Comparison of ENCODE assay signal across 1 cellular context in the genomic region with DNA sequence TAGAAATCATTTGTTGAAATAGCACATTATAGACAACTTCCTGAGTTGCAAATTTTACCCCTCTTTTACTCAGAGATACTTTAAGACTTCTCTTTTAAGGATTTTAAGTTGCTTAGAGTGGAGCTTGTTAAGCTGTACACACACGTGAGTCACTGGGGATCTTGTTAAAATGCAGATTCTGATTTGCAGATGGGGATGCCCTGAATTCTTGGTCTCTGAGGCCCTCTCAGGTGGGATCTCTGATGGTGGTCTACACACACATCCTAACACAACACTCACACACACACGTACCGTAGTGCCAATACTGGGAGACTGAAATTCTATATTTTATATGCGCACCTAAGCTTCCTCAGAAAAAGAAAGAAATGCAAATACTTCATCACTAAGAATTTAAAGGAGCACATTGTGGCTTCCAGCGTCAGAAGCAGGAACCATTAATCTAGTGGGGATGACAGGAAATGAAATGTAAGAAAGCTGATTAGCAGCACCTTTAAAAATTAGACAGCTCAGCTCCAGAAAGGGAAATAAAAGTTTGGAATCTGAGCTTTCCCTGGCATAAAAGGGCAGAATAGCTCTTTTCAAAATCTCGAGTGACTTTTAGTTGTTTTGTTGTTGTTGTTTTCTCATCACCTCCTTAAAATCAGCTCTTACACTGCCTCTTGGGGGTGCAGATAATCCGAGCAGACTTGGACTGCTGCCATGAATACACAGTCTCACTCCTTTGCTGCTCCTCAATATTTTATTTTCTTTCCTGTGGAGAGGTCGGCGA.
TF ChIP-seq lines count a peak whose summit lies in the region.

No MANE protein-coding gene starts in this region.

TF ChIP-seq in WTC11, 78 proteins besides CTCF, POLR2A, EP300 and RAD21:
- TF ChIP-seq TCF7 (CRISPR knock-in tag; IDR thresholded peaks at IDR 0.05; ENCODE audit: low read depth), result no peak
- no peak for TF ChIP-seq ZNF416 (CRISPR knock-in tag; IDR thresholded peaks at IDR 0.05)
- TF ChIP-seq, protein P1, sequence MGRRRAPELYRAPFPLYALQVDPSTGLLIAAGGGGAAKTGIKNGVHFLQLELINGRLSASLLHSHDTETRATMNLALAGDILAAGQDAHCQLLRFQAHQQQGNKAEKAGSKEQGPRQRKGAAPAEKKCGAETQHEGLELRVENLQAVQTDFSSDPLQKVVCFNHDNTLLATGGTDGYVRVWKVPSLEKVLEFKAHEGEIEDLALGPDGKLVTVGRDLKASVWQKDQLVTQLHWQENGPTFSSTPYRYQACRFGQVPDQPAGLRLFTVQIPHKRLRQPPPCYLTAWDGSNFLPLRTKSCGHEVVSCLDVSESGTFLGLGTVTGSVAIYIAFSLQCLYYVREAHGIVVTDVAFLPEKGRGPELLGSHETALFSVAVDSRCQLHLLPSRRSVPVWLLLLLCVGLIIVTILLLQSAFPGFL (CRISPR knock-in tag; IDR thresholded peaks at IDR 0.05; ENCODE audit: borderline replicate concordance), result no peak
- TF ChIP-seq NR3C1 (CRISPR knock-in tag; conservative IDR thresholded peaks at IDR 0.05; ENCODE audit: low read depth), result no peak
- TF ChIP-seq, protein P2, sequence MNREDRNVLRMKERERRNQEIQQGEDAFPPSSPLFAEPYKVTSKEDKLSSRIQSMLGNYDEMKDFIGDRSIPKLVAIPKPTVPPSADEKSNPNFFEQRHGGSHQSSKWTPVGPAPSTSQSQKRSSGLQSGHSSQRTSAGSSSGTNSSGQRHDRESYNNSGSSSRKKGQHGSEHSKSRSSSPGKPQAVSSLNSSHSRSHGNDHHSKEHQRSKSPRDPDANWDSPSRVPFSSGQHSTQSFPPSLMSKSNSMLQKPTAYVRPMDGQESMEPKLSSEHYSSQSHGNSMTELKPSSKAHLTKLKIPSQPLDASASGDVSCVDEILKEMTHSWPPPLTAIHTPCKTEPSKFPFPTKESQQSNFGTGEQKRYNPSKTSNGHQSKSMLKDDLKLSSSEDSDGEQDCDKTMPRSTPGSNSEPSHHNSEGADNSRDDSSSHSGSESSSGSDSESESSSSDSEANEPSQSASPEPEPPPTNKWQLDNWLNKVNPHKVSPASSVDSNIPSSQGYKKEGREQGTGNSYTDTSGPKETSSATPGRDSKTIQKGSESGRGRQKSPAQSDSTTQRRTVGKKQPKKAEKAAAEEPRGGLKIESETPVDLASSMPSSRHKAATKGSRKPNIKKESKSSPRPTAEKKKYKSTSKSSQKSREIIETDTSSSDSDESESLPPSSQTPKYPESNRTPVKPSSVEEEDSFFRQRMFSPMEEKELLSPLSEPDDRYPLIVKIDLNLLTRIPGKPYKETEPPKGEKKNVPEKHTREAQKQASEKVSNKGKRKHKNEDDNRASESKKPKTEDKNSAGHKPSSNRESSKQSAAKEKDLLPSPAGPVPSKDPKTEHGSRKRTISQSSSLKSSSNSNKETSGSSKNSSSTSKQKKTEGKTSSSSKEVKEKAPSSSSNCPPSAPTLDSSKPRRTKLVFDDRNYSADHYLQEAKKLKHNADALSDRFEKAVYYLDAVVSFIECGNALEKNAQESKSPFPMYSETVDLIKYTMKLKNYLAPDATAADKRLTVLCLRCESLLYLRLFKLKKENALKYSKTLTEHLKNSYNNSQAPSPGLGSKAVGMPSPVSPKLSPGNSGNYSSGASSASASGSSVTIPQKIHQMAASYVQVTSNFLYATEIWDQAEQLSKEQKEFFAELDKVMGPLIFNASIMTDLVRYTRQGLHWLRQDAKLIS (CRISPR knock-in tag; IDR thresholded peaks at IDR 0.05; ENCODE audit: borderline replicate concordance), result no peak
- TF ChIP-seq, protein P3, sequence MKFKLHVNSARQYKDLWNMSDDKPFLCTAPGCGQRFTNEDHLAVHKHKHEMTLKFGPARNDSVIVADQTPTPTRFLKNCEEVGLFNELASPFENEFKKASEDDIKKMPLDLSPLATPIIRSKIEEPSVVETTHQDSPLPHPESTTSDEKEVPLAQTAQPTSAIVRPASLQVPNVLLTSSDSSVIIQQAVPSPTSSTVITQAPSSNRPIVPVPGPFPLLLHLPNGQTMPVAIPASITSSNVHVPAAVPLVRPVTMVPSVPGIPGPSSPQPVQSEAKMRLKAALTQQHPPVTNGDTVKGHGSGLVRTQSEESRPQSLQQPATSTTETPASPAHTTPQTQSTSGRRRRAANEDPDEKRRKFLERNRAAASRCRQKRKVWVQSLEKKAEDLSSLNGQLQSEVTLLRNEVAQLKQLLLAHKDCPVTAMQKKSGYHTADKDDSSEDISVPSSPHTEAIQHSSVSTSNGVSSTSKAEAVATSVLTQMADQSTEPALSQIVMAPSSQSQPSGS (CRISPR knock-in tag; IDR thresholded peaks at IDR 0.05; ENCODE audit: borderline replicate concordance, low read depth), result no peak
- TF ChIP-seq SP1 (CRISPR knock-in tag; conservative IDR thresholded peaks at IDR 0.05), result no peak
- TF ChIP-seq, protein P4, sequence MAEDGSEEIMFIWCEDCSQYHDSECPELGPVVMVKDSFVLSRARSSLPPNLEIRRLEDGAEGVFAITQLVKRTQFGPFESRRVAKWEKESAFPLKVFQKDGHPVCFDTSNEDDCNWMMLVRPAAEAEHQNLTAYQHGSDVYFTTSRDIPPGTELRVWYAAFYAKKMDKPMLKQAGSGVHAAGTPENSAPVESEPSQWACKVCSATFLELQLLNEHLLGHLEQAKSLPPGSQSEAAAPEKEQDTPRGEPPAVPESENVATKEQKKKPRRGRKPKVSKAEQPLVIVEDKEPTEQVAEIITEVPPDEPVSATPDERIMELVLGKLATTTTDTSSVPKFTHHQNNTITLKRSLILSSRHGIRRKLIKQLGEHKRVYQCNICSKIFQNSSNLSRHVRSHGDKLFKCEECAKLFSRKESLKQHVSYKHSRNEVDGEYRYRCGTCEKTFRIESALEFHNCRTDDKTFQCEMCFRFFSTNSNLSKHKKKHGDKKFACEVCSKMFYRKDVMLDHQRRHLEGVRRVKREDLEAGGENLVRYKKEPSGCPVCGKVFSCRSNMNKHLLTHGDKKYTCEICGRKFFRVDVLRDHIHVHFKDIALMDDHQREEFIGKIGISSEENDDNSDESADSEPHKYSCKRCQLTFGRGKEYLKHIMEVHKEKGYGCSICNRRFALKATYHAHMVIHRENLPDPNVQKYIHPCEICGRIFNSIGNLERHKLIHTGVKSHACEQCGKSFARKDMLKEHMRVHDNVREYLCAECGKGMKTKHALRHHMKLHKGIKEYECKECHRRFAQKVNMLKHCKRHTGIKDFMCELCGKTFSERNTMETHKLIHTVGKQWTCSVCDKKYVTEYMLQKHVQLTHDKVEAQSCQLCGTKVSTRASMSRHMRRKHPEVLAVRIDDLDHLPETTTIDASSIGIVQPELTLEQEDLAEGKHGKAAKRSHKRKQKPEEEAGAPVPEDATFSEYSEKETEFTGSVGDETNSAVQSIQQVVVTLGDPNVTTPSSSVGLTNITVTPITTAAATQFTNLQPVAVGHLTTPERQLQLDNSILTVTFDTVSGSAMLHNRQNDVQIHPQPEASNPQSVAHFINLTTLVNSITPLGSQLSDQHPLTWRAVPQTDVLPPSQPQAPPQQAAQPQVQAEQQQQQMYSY (CRISPR knock-in tag; IDR thresholded peaks at IDR 0.05), result no peak
TF ChIP-seq in WTC11: peak in this region for 0.
